In genomic region chr4:82372502-82372873, GRCh38 we compare ENCODE assay signal across 8 cellular contexts. TPM values are rescaled to one million over a fixed set of nuclear protein-coding genes. Genes with fewer than 3 reads are reported as not detected.
A peak's percentile ranks its signal among the peaks of the same experiment; 100 is the strongest.
DNase-seq lines count a peak whose midpoint lies in the region; ATAC-seq, FAIRE-seq and TF ChIP-seq lines count a peak whose summit lies in the region.

No MANE protein-coding gene starts in this region.

- no peaks in the 10 kb centered on the region for H3K27me3 Mint-ChIP-seq in CD14-positive monocyte (ENCODE audit: low read depth in 3 of 3)

- BruUV-seq in K562 (replicated peaks; lab: Mats Ljungman, UMichigan) = no TSS peak

- peaks cover 58% of the 10 kb centered on the region for H3K36me3 ChIP-seq in K562 (ENCODE audit: control insufficient read depth, insufficient read depth, low read length)
- H3K36me3 ChIP-seq in spleen = peaks cover 0 to 32% (median 2%) of the 10 kb centered on the region in 6 donors

- intact Hi-C loops in CD14-positive monocyte (cut with micrococcal nuclease) (loop anchor here (10.0 kb wide), 2 partner anchors 522 to 968 kb away; partner anchors contain the start of gene SEC31A (in 1 of the 2)), K562 (cut with micrococcal nuclease) (loop anchor here (5.0 to 10.0 kb wide), 2 partner anchors 530 to 642 kb away; partner anchors contain the start of genes LIN54 and THAP9), spleen (cut with DNase I; ENCODE audit: low total_unique reads) (loop anchor here (5.0 kb wide), 1 partner anchor 55 kb away; no protein-coding TSS in a partner anchor)

- CTCF ChIA-PET in K562 (lab: Yijun Ruan, JAX; ENCODE audit: low intra/inter-chr PET ratio) = interaction anchor here (1.1 kb wide), 1 partner anchor 12 kb away, joined by 5 read pairs; no protein-coding TSS in a partner anchor

- peaks cover 59% of the 10 kb centered on the region for H3K4me1 Mint-ChIP-seq in CD14-positive monocyte

- no peak for FAIRE-seq in K562 (lab: Jason Lieb, UNC)

- H3K27me3 ChIP-seq in K562 (ENCODE audit: control insufficient read depth in 2 of 2, insufficient read depth in 2 of 2, low read length in 2 of 2) = no peaks in the 10 kb centered on the region
- no peaks in the 10 kb centered on the region for H3K27me3 ChIP-seq in spleen (replicated peaks in 1 of 7)

- H3K4me1 ChIP-seq in K562 (replicated peaks in 1 of 2; ENCODE audit: control insufficient read depth in 2 of 2, insufficient read depth in 2 of 2, low read length in 2 of 2) = peaks cover 9 to 20% of the 10 kb centered on the region in 2 experiments
- H3K4me1 ChIP-seq in spleen = peaks cover 44 to 83% (median 63%) of the 10 kb centered on the region in 6 donors

- H3K9me3 Mint-ChIP-seq in CD14-positive monocyte = no peaks in the 10 kb centered on the region

- H3K9me1 ChIP-seq in K562 (ENCODE audit: control insufficient read depth, insufficient read depth, low read length) = no peaks in the 10 kb centered on the region

- in situ Hi-C loops in K562 (cut with MboI) = no loop called here

- peak overlapping the region; percentile 98 to 99 for H3K9ac ChIP-seq in K562 (ENCODE audit: insufficient read depth in 1 of 2, low read depth in 2 of 2, low read length in 2 of 2)

- TF ChIP-seq RAD21 in K562 (CRISPR knock-in tag; conservative IDR thresholded peaks at IDR 0.05 in 1 of 2, IDR thresholded peaks at IDR 0.05 in 1 of 2) = no peak

- H3K27ac ChIP-seq in K562 (ENCODE audit: extremely low read depth, low read depth, low read length) (peak overlapping the region; percentile 100), spleen (peak overlapping the region; percentile 97 to 100 (median 100))

- DNase-seq in CD14-positive monocyte (ENCODE audit: low spot score) (no peak), HT1080 (ENCODE audit: low read depth) (peak; percentile 58), SW480 (ENCODE audit: low spot score) (peak; percentile 45), K562 (ENCODE audit: extremely low read depth in 1 of 4, low spot score in 3 of 4) (peak; percentile 35 to 83 (median 54)), inferior parietal cortex (ENCODE audit: extremely low spot score) (peak; percentile 34), spleen (peak; percentile 79)

- peak overlapping the region; percentile 97 to 98 for H3K4me3 Mint-ChIP-seq in CD14-positive monocyte

- H3K9me3 ChIP-seq in K562 (replicated peaks; ENCODE audit: control insufficient read depth, insufficient read depth, low read depth, low read length) (no peaks in the 10 kb centered on the region), spleen (no peaks in the 10 kb centered on the region)

- peaks cover 20 to 32% of the 10 kb centered on the region in 2 donors for H3K36me3 Mint-ChIP-seq in CD14-positive monocyte

- TF ChIP-seq CTCF in CD14-positive monocyte (IDR thresholded peaks at IDR 0.05) (no peak), K562 (IDR thresholded peaks at IDR 0.05 in 2 of 3, conservative IDR thresholded peaks at IDR 0.05 in 1 of 3; ENCODE audit: insufficient read depth in 2 of 3, low read depth in 1 of 3, low read length in 3 of 3) (no peak), spleen (IDR thresholded peaks at IDR 0.05 in 8 of 11, conservative IDR thresholded peaks at IDR 0.05 in 3 of 11) (no peak)

- under 1% methylated on average over 13 of the region's 13 CpGs for WGBS in K562 (ENCODE audit: insufficient coverage, low coverage, missing lambda C conversion rate)
- 0 to 1% (median 1%) methylated on average over 13 of the region's 13 CpGs for WGBS in spleen, 5 donors

- peaks cover 55% of the 10 kb centered on the region for H4K20me1 ChIP-seq in K562 (replicated peaks; ENCODE audit: control insufficient read depth, insufficient read depth, low read length)

- TF ChIP-seq POLR2A in K562 (conservative IDR thresholded peaks at IDR 0.05) (no peak), spleen (IDR thresholded peaks at IDR 0.05) (no peak)

- TF ChIP-seq EP300 in K562 (IDR thresholded peaks at IDR 0.05; ENCODE audit: low read length) = no peak

- peak overlapping the region; percentile 94 for H3K4me3 ChIP-seq in K562
- H3K4me3 ChIP-seq in spleen = peak overlapping the region; percentile 79 to 97 (median 88)

- H3K4me2 ChIP-seq in K562 (ENCODE audit: insufficient read depth, low read length) = peak overlapping the region; percentile 86

- H3K79me2 ChIP-seq in K562 (ENCODE audit: control insufficient read depth, insufficient read depth, low read length) = peaks cover 87% of the 10 kb centered on the region

- H3K27ac Mint-ChIP-seq in CD14-positive monocyte = peak overlapping the region; percentile 97 to 100 (median 99)

- 0 out of 2 replicates have a peak overlapping the region, but pooled peaks have one; percentile 29 for H2AFZ ChIP-seq in K562 (ENCODE audit: low read depth, low read length)

- POLR2A ChIA-PET in K562 (lab: Yijun Ruan, JAX) = interaction anchor here (0.8 to 3.2 kb wide), 8 partner anchors 11 to 1107 kb away, joined by 3 to 25 read pairs (median 4); no protein-coding TSS in a partner anchor

- peak; percentile 62 for ATAC-seq in K562
- ATAC-seq in HG03521 (IDR thresholded peaks at IDR 0.05; ENCODE audit: unreplicated experiment) = no peak
- no peak for ATAC-seq in HG03280 (IDR thresholded peaks at IDR 0.05; ENCODE audit: unreplicated experiment)

RNA-seq across cellular contexts. Expression of gene HNRNPD, which starts 1.3 kb away (rescaled TPM):
- polyA plus RNA-seq in CD14-positive monocyte (100 to 1,000 TPM in 1 of 2 donors, 10 to 100 TPM in 1; 97.6 to 149 TPM), K562 (2011; rRNA removed) (92.4 and 129 TPM in 2 replicates), K562 (2014; fragmentation: Illumina TruSeq; extraction: Trizol) (851 and 955 TPM in 2 replicates), K562 (2014; fragmentation: Nextera tagmentation; extraction: Ambion mirVana) (100 to 1,000 TPM; 152 to 187 TPM), K562 (2014; rRNA removed) (307 and 442 TPM in 2 replicates), spleen (100 to 1,000 TPM; 164 to 200 (median 174) TPM)
- total RNA-seq in HT1080 (2014; rRNA removed; shearing (Covaris generic)) = 53.6 and 85.2 TPM in 2 replicates
- 420 and 485 TPM in 2 replicates for polyA plus RNA-seq in HT1080 (2015; cell fraction: cytosol; rRNA removed)
- polyA plus RNA-seq in HT1080 (2015; cell fraction: nucleus; rRNA removed) = 504 and 567 TPM in 2 replicates
- 121 and 345 TPM in 2 replicates for total RNA-seq in K562 (2011; cell fraction: chromatin; rRNA removed; ENCODE audit: low replicate concordance)
- total RNA-seq in K562 (2011; cell fraction: nucleolus; rRNA removed) = 98.2 and 123 TPM in 2 replicates
- 163 and 222 TPM in 2 replicates for total RNA-seq in K562 (2011; cell fraction: nucleoplasm; rRNA removed)
- total RNA-seq in K562 (2014; rRNA removed) (157 and 160 TPM in 2 replicates), K562 (2014; rRNA removed; fragmentation: Illumina TruSeq; extraction: Trizol) (98.8 and 120 TPM in 2 replicates), K562 (2015; rRNA removed; fragmentation: Illumina TruSeq; extraction: Trizol) (135 and 147 TPM in 2 replicates), K562 (2021) (346 and 422 TPM in 2 replicates), spleen (100 to 1,000 TPM; 135 to 208 (median 192) TPM)
- 36.9 and 58.0 TPM in 2 replicates for polyA plus RNA-seq in K562 (2011; cell fraction: cytosol; rRNA removed)
- polyA plus RNA-seq in K562 (2011; cell fraction: nucleus; rRNA removed) = 162 and 252 TPM in 2 replicates
- polyA plus RNA-seq in K562 (2012) = 291 and 588 TPM in 2 replicates
- 51.2 and 75.0 TPM in 2 replicates for polyA minus RNA-seq in K562 (2011; rRNA and poly(A)+ RNA removed)
- 73.1 and 75.2 TPM in 2 replicates for polyA minus RNA-seq in K562 (2011; cell fraction: cytosol; rRNA and poly(A)+ RNA removed)
- polyA minus RNA-seq in K562 (2011; cell fraction: nucleus; rRNA and poly(A)+ RNA removed) = 54.7 and 85.6 TPM in 2 replicates

RNA-seq across cellular contexts. Expression of gene HNRNPDL, which starts 57.8 kb away (rescaled TPM):
- 100 to 1,000 TPM in 1 of 2 donors, 10 to 100 TPM in 1; 89.8 to 112 TPM for polyA plus RNA-seq in CD14-positive monocyte
- total RNA-seq in HT1080 (2014; rRNA removed; shearing (Covaris generic)) = 288 and 338 TPM in 2 replicates
- 316 and 339 TPM in 2 replicates for polyA plus RNA-seq in HT1080 (2015; cell fraction: cytosol; rRNA removed)
- polyA plus RNA-seq in HT1080 (2015; cell fraction: nucleus; rRNA removed) = 696 and 707 TPM in 2 replicates
- total RNA-seq in K562 (2011; cell fraction: chromatin; rRNA removed; ENCODE audit: low replicate concordance) = 92.3 and 355 TPM in 2 replicates
- 64.7 and 75.9 TPM in 2 replicates for total RNA-seq in K562 (2011; cell fraction: nucleolus; rRNA removed)
- 136 and 154 TPM in 2 replicates for total RNA-seq in K562 (2011; cell fraction: nucleoplasm; rRNA removed)
- total RNA-seq in K562 (2014; rRNA removed) = 278 and 351 TPM in 2 replicates
- total RNA-seq in K562 (2014; rRNA removed; fragmentation: Illumina TruSeq; extraction: Trizol) = 389 and 475 TPM in 2 replicates
- 472 and 503 TPM in 2 replicates for total RNA-seq in K562 (2015; rRNA removed; fragmentation: Illumina TruSeq; extraction: Trizol)
- 296 and 315 TPM in 2 replicates for total RNA-seq in K562 (2021)
- 185 and 257 TPM in 2 replicates for polyA plus RNA-seq in K562 (2011; rRNA removed)
- polyA plus RNA-seq in K562 (2011; cell fraction: cytosol; rRNA removed) = 53.9 and 124 TPM in 2 replicates
- polyA plus RNA-seq in K562 (2011; cell fraction: nucleus; rRNA removed) = 287 and 487 TPM in 2 replicates
- 144 and 421 TPM in 2 replicates for polyA plus RNA-seq in K562 (2012)
- polyA plus RNA-seq in K562 (2014; fragmentation: Illumina TruSeq; extraction: Trizol) = 392 and 393 TPM in 2 replicates
- polyA plus RNA-seq in K562 (2014; fragmentation: Nextera tagmentation; extraction: Ambion mirVana) = 100 to 1,000 TPM; 243 to 299 TPM
- 555 and 652 TPM in 2 replicates for polyA plus RNA-seq in K562 (2014; rRNA removed)
- polyA minus RNA-seq in K562 (2011; rRNA and poly(A)+ RNA removed) = 151 and 158 TPM in 2 replicates
- polyA minus RNA-seq in K562 (2011; cell fraction: cytosol; rRNA and poly(A)+ RNA removed) = 67.0 and 67.9 TPM in 2 replicates
- polyA minus RNA-seq in K562 (2011; cell fraction: nucleus; rRNA and poly(A)+ RNA removed) = 82.9 and 155 TPM in 2 replicates
- 100 to 1,000 TPM; 164 to 229 (median 195) TPM for total RNA-seq in spleen
- 100 to 1,000 TPM; 215 to 226 (median 218) TPM for polyA plus RNA-seq in spleen

RNA-seq across cellular contexts. Expression of gene ENOPH1, which starts 57.9 kb away (rescaled TPM):
- polyA plus RNA-seq in CD14-positive monocyte (10 to 100 TPM; 22.0 to 23.4 TPM), K562 (2011; rRNA removed) (21.0 and 29.8 TPM in 2 replicates), K562 (2014; fragmentation: Illumina TruSeq; extraction: Trizol) (59.8 and 66.5 TPM in 2 replicates), K562 (2014; fragmentation: Nextera tagmentation; extraction: Ambion mirVana) (10 to 100 TPM; 33.6 to 38.2 TPM), K562 (2014; rRNA removed) (48.9 and 58.7 TPM in 2 replicates), spleen (10 to 100 TPM; 28.6 to 35.9 (median 34.9) TPM)
- total RNA-seq in HT1080 (2014; rRNA removed; shearing (Covaris generic)) = 80.7 and 88.0 TPM in 2 replicates
- polyA plus RNA-seq in HT1080 (2015; cell fraction: cytosol; rRNA removed) = 65.9 and 73.1 TPM in 2 replicates
- 34.1 and 36.7 TPM in 2 replicates for polyA plus RNA-seq in HT1080 (2015; cell fraction: nucleus; rRNA removed)
- 7.4 and 14.2 TPM in 2 replicates for total RNA-seq in K562 (2011; cell fraction: chromatin; rRNA removed; ENCODE audit: low replicate concordance)
- 5.5 and 6.1 TPM in 2 replicates for total RNA-seq in K562 (2011; cell fraction: nucleolus; rRNA removed)
- 7.6 and 14.4 TPM in 2 replicates for total RNA-seq in K562 (2011; cell fraction: nucleoplasm; rRNA removed)
- total RNA-seq in K562 (2014; rRNA removed) (44.2 and 52.5 TPM in 2 replicates), K562 (2014; rRNA removed; fragmentation: Illumina TruSeq; extraction: Trizol) (70.4 and 71.4 TPM in 2 replicates), K562 (2015; rRNA removed; fragmentation: Illumina TruSeq; extraction: Trizol) (53.7 and 57.1 TPM in 2 replicates), K562 (2021) (51.0 and 51.4 TPM in 2 replicates), spleen (10 to 100 TPM; 21.6 to 34.4 (median 27.6) TPM)
- polyA plus RNA-seq in K562 (2011; cell fraction: cytosol; rRNA removed) = 13.2 and 15.4 TPM in 2 replicates
- 6.5 and 7.1 TPM in 2 replicates for polyA plus RNA-seq in K562 (2011; cell fraction: nucleus; rRNA removed)
- 38.2 and 48.5 TPM in 2 replicates for polyA plus RNA-seq in K562 (2012)
- polyA minus RNA-seq in K562 (2011; rRNA and poly(A)+ RNA removed) = 24.2 and 24.4 TPM in 2 replicates
- 9.9 and 10.2 TPM in 2 replicates for polyA minus RNA-seq in K562 (2011; cell fraction: cytosol; rRNA and poly(A)+ RNA removed)
- 5.3 and 5.9 TPM in 2 replicates for polyA minus RNA-seq in K562 (2011; cell fraction: nucleus; rRNA and poly(A)+ RNA removed)
